Comparison of ENCODE assay signal across 15 cellular contexts in the genomic region with DNA sequence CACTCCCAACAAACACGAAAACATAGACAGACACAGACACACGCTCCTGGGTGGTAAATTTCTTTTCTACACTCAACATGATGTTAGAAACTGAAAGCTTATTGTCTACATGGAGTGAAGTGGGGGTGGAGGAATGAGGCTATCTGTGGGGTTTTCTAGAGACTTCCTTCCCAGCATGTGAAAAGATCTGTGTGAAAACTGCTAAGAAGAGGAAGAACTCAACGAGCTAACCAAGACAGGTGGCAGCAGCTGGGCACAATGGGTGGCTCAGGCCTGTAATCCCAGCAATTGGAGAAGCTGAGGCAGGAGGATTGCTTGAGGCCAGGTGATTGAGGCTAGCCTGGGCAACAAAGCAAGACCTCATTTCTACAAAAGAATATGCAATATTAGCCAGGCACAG. TPM values are rescaled to one million over a fixed set of nuclear protein-coding genes. Genes with fewer than 3 reads are reported as not detected.
DNase-seq lines count a peak whose midpoint lies in the region; ATAC-seq and TF ChIP-seq lines count a peak whose summit lies in the region.
"Had no signal": no experiment of that assay in that cellular context is flagged by ENCODE, and none has a peak within 500 bp of the region (broad histone marks: within the 10 kb centered on the region; RNA-seq: fewer than 3 reads in every experiment).

No MANE protein-coding gene starts in this region.

- CTCF ChIA-PET in activated CD8-positive, alpha-beta T cell treated with anti-CD3 and anti-CD28 coated beads for 36 hours (lab: Charles Lee) = interaction anchor here (1.0 to 4.5 kb wide), 11 partner anchors 11 to 164 kb away, joined by 3 to 43 read pairs (median 4); no protein-coding TSS in a partner anchor
- CTCF ChIA-PET in naive thymus-derived CD4-positive, alpha-beta T cell (lab: Charles Lee) = interaction anchor here (0.8 to 4.0 kb wide), 13 partner anchors 11 to 132 kb away, joined by 3 to 37 read pairs (median 4); no protein-coding TSS in a partner anchor

- H3K27me3 ChIP-seq in naive thymus-derived CD4-positive, alpha-beta T cell (ENCODE audit: control insufficient read depth in 2 of 2, insufficient read depth in 2 of 2, low read length in 2 of 2) = no peaks in the 10 kb centered on the region
- H3K27me3 ChIP-seq in heart right ventricle = peaks cover 0 to 4% (median 0%) of the 10 kb centered on the region in 7 donors
- H3K27me3 ChIP-seq: brain microvascular endothelial cell had no signal

- no peak overlapping the region for H3K4me3 Mint-ChIP-seq in CD14-positive monocyte
- peak overlapping the region; percentile 71 for H3K4me3 Mint-ChIP-seq in activated CD8-positive, alpha-beta T cell treated with anti-CD3 and anti-CD28 coated beads for 36 hours
- H3K4me3 Mint-ChIP-seq in naive thymus-derived CD4-positive, alpha-beta T cell = peak overlapping the region; percentile 70 to 98 (median 84)
- H3K4me3 Mint-ChIP-seq: endodermal cell had no signal

- no peaks in the 10 kb centered on the region for H3K9me3 ChIP-seq in naive thymus-derived CD4-positive, alpha-beta T cell (ENCODE audit: control insufficient read depth in 2 of 3, low read length in 3 of 3)
- no peaks in the 10 kb centered on the region for H3K9me3 ChIP-seq in heart right ventricle

- peak overlapping the region; percentile 28 for H3K4me3 ChIP-seq in naive thymus-derived CD4-positive, alpha-beta T cell (ENCODE audit: low read length)
- no peak overlapping the region for H3K4me3 ChIP-seq in heart right ventricle

- H3K27me3 Mint-ChIP-seq in CD14-positive monocyte (ENCODE audit: low read depth in 3 of 3) = no peaks in the 10 kb centered on the region
- no peaks in the 10 kb centered on the region for H3K27me3 Mint-ChIP-seq in activated CD8-positive, alpha-beta T cell treated with anti-CD3 and anti-CD28 coated beads for 36 hours
- peaks cover 0 to 2% (median 0%) of the 10 kb centered on the region in 5 donors for H3K27me3 Mint-ChIP-seq in naive thymus-derived CD4-positive, alpha-beta T cell

- ATAC-seq in GM18498 (IDR thresholded peaks at IDR 0.05; ENCODE audit: unreplicated experiment) (peak; percentile 40), heart right ventricle (no peak), HG02852 (IDR thresholded peaks at IDR 0.05; ENCODE audit: unreplicated experiment) (no peak), left lobe of liver (no peak)
- ATAC-seq in activated CD8-positive, alpha-beta T cell treated with anti-CD3 and anti-CD28 coated beads for 36 hours = peak; percentile 14
- peak; percentile 55 for ATAC-seq in naive thymus-derived CD4-positive, alpha-beta T cell

- H3K27ac ChIP-seq in naive thymus-derived CD4-positive, alpha-beta T cell (ENCODE audit: low read depth, low read length) = peak overlapping the region; percentile 93
- H3K27ac ChIP-seq in heart right ventricle = peak overlapping the region in 1 of 10 donors; percentile 78
- H3K27ac ChIP-seq: brain microvascular endothelial cell had no signal

- H3K36me3 Mint-ChIP-seq in CD14-positive monocyte = peaks cover 66 to 77% of the 10 kb centered on the region in 2 donors
- H3K36me3 Mint-ChIP-seq in activated CD8-positive, alpha-beta T cell treated with anti-CD3 and anti-CD28 coated beads for 36 hours (ENCODE audit: low read depth) = peaks cover 7% of the 10 kb centered on the region
- peaks cover 0 to 4% (median 4%) of the 10 kb centered on the region in 5 donors for H3K36me3 Mint-ChIP-seq in naive thymus-derived CD4-positive, alpha-beta T cell

- no peak for DNase-seq in CD14-positive monocyte (ENCODE audit: low spot score)
- DNase-seq in activated CD8-positive, alpha-beta T cell treated with anti-CD3 and anti-CD28 coated beads for 36 hours = peak; percentile 47
- DNase-seq in naive thymus-derived CD4-positive, alpha-beta T cell = peak in 6 of 9 donors; percentile 59 to 74 (median 67)
- no peak for DNase-seq in heart right ventricle
- DNase-seq in left lobe of liver (ENCODE audit: low spot score) = no peak
- no peak for DNase-seq in NOMO-1 (lab: John Stamatoyannopoulos, UW; ENCODE audit: unreplicated experiment in 2 of 2)
- DNase-seq: brain microvascular endothelial cell, DMS79, endodermal cell, foreskin melanocyte, KG1, NCI-H187 treated with DMSO at 0.1 percent for 48 hours, Right ventricle myocardium superior had no signal

- intact Hi-C loops in CD14-positive monocyte (cut with micrococcal nuclease) (no loop called here), heart right ventricle (cut with DNase I) (loop anchor here in 5 of 10 donors (10.0 kb wide), 4 partner anchors 73 to 363 kb away; a partner anchor contains a TSS)
- intact Hi-C loops in activated CD8-positive, alpha-beta T cell treated with anti-CD3 and anti-CD28 coated beads for 36 hours (cut with micrococcal nuclease) = loop anchor here (5.0 to 10.0 kb wide), 2 partner anchors 34 to 333 kb away; no protein-coding TSS in a partner anchor
- intact Hi-C loops in naive thymus-derived CD4-positive, alpha-beta T cell (cut with micrococcal nuclease) = loop anchor here (1.0 to 10.0 kb wide), 4 partner anchors 8 to 1543 kb away; a partner anchor contains a TSS

- peak overlapping the region in 6 of 7 donors; percentile 41 to 90 (median 70) for H3K27ac Mint-ChIP-seq in CD14-positive monocyte
- peak overlapping the region; percentile 94 for H3K27ac Mint-ChIP-seq in activated CD8-positive, alpha-beta T cell treated with anti-CD3 and anti-CD28 coated beads for 36 hours
- peak overlapping the region; percentile 93 to 99 (median 98) for H3K27ac Mint-ChIP-seq in naive thymus-derived CD4-positive, alpha-beta T cell
- H3K27ac Mint-ChIP-seq: endodermal cell had no signal

- peaks cover 81 to 96% of the 10 kb centered on the region in 2 donors for H3K4me1 ChIP-seq in naive thymus-derived CD4-positive, alpha-beta T cell (ENCODE audit: control insufficient read depth in 2 of 2, insufficient read depth in 2 of 2, low read length in 2 of 2)
- peaks cover 0 to 98% (median 0%) of the 10 kb centered on the region in 9 donors for H3K4me1 ChIP-seq in heart right ventricle

- POLR2A ChIA-PET in activated CD8-positive, alpha-beta T cell treated with anti-CD3 and anti-CD28 coated beads for 36 hours (lab: Charles Lee) = interaction anchor here (0.9 to 6.0 kb wide), 11 partner anchors 11 to 72 kb away, joined by 3 to 43 read pairs (median 4); no protein-coding TSS in a partner anchor
- POLR2A ChIA-PET in naive thymus-derived CD4-positive, alpha-beta T cell (lab: Charles Lee) = interaction anchor here (0.6 to 7.3 kb wide), 15 partner anchors 11 to 220 kb away, joined by 3 to 155 read pairs (median 4); a partner anchor contains a TSS

- H3K4me1 Mint-ChIP-seq in CD14-positive monocyte = peaks cover 97% of the 10 kb centered on the region
- H3K4me1 Mint-ChIP-seq in activated CD8-positive, alpha-beta T cell treated with anti-CD3 and anti-CD28 coated beads for 36 hours (ENCODE audit: low read depth) = peaks cover 85% of the 10 kb centered on the region
- H3K4me1 Mint-ChIP-seq in naive thymus-derived CD4-positive, alpha-beta T cell = peaks cover 76 to 97% (median 92%) of the 10 kb centered on the region in 7 donors

- WGBS in heart right ventricle, 2 donors = 66% methylated on average over 3 of the region's 3 CpGs

- no peak for TF ChIP-seq CTCF in CD14-positive monocyte (IDR thresholded peaks at IDR 0.05)
- TF ChIP-seq CTCF in activated CD8-positive, alpha-beta T cell treated with anti-CD3 and anti-CD28 coated beads for 36 hours (IDR thresholded peaks at IDR 0.05) = no peak
- TF ChIP-seq CTCF in heart right ventricle (IDR thresholded peaks at IDR 0.05) = no peak

- H3K9me3 Mint-ChIP-seq in CD14-positive monocyte = no peaks in the 10 kb centered on the region
- H3K9me3 Mint-ChIP-seq in activated CD8-positive, alpha-beta T cell treated with anti-CD3 and anti-CD28 coated beads for 36 hours = no peaks in the 10 kb centered on the region
- no peaks in the 10 kb centered on the region for H3K9me3 Mint-ChIP-seq in naive thymus-derived CD4-positive, alpha-beta T cell

- no peaks in the 10 kb centered on the region for H3K36me3 ChIP-seq in naive thymus-derived CD4-positive, alpha-beta T cell (ENCODE audit: control insufficient read depth in 2 of 3, insufficient read depth in 3 of 3, low read length in 3 of 3)
- H3K36me3 ChIP-seq in heart right ventricle = no peaks in the 10 kb centered on the region
- H3K36me3 ChIP-seq: brain microvascular endothelial cell had no signal

RNA-seq across cellular contexts. Expression of a gene that starts 7.6 kb away (rescaled TPM):
- polyA plus RNA-seq in CD14-positive monocyte (100 to 1,000 TPM in 1 of 2 donors, 10 to 100 TPM in 1; 75.3 to 141 TPM), heart right ventricle (1 to 10 TPM in 1 of 2 donors, under 1 TPM in 1; 0.61 to 1.8 TPM)
- total RNA-seq in activated CD8-positive, alpha-beta T cell treated with anti-CD3 and anti-CD28 coated beads for 36 hours = 10 to 100 TPM; 82.8 to 83.0 TPM
- 100 to 1,000 TPM; 310 to 701 (median 497) TPM for total RNA-seq in naive thymus-derived CD4-positive, alpha-beta T cell
- polyA plus RNA-seq in naive thymus-derived CD4-positive, alpha-beta T cell = 100 to 1,000 TPM; 342 to 488 TPM
- total RNA-seq in heart right ventricle (10 to 100 TPM in 1 of 10 donors, 1 to 10 TPM in 9; 1.3 to 33.8 (median 2.6) TPM), left lobe of liver (4.4 TPM)
- total RNA-seq: endodermal cell had no signal

Comparison
In these comparisons a context has a peak if more than half of its experiments do, and no peak if none do; other contexts are left out.
1. DNase-seq: peak in activated CD8-positive, alpha-beta T cell treated with anti-CD3 and anti-CD28 coated beads for 36 hours (single experiment) and naive thymus-derived CD4-positive, alpha-beta T cell (6 of 9); none in CD14-positive monocyte (single experiment), heart right ventricle (0 of 2), left lobe of liver (single experiment) and NOMO-1 (0 of 2).
2. H3K4me3 Mint-ChIP-seq: peak in activated CD8-positive, alpha-beta T cell treated with anti-CD3 and anti-CD28 coated beads for 36 hours (single experiment) and naive thymus-derived CD4-positive, alpha-beta T cell (10 of 10); none in CD14-positive monocyte (0 of 2).
3. ATAC-seq: peak in GM18498 (single experiment), activated CD8-positive, alpha-beta T cell treated with anti-CD3 and anti-CD28 coated beads for 36 hours (single experiment) and naive thymus-derived CD4-positive, alpha-beta T cell (single experiment); none in heart right ventricle (0 of 8), HG02852 (single experiment) and left lobe of liver (single experiment).
4. intact Hi-C loops: an anchor here in activated CD8-positive, alpha-beta T cell treated with anti-CD3 and anti-CD28 coated beads for 36 hours (5.0 to 10.0 kb wide) and naive thymus-derived CD4-positive, alpha-beta T cell (1.0 to 10.0 kb wide); none called in CD14-positive monocyte.
5. Peak in every context shown above with its lines, with median percentiles within 50 percentile points of each other: H3K27ac Mint-ChIP-seq.